Comparison of ENCODE assay signal across 15 cellular contexts in the genomic region with DNA sequence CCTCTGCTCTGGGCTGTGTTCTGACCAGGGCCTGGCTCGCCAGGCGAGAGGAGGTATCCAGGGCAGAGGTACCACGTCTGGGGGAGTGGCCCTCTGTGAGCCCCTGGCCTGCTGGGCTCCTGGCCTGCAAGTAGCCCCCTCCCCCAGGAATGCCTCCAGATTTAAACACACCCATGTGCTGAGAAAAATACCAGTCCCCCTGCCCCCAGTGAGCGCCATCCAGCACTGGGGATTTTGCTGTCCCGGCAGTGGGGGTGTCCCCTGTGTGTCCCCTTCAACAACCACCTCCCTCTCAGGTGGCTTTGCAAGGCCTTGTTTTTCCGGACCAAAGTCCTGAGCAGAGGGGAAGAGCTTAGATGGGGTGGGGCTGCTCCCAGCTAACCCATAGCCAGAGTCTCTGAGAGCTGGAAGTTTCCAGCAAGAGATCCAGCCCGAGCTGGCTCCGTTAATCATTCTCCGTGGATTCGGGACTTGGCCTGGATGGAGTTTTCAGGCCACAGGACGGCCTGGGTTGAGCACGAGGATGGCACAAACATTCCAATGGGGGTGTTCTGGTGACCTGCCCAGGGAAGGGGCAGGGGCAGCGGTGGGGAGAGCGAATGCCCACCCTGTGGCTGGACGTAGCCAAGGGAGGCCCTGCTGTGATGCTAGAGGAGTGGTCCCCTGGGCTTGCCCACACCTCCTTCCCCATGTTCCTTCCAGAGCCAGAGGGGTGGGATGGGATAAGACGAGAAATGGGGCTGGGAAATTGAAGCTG. TPM values are rescaled to one million over a fixed set of nuclear protein-coding genes. Genes with fewer than 3 reads are reported as not detected.
"Had no signal": no experiment of that assay in that cellular context is flagged by ENCODE, and none has a peak within 500 bp of the region (broad histone marks: within the 10 kb centered on the region; RNA-seq: fewer than 3 reads in every experiment).

No MANE protein-coding gene starts in this region.

- H3K9ac ChIP-seq: parathyroid adenoma had no signal

- H3K27ac ChIP-seq: brain microvascular endothelial cell, parathyroid adenoma, thoracic aorta had no signal

- H3K27me3 ChIP-seq: brain microvascular endothelial cell had no signal

- H3K4me3 ChIP-seq: thoracic aorta had no signal

- DNase-seq: activated effector memory CD4-positive, alpha-beta T cell treated with anti-CD3 and anti-CD28 coated beads, Interleukin-2, amount 50 U/mL, for 16 hours; activated T-cell treated with anti-CD3 and anti-CD28 coated beads, Interleukin-2, amount 50 U/mL, for 4 hours; amygdala; brain microvascular endothelial cell; dermis blood vessel endothelial cell; retina; stimulated activated CD4-positive, alpha-beta T cell treated with anti-CD3 and anti-CD28 coated beads, Interleukin-2, amount 100 ng/mL, for 24 hours; stimulated activated naive CD8-positive, alpha-beta T cell treated with anti-CD3 and anti-CD28 coated beads, Interleukin-15, Interleukin-2, amounts not matched to agents 100 U/mL and 50 U/mL, for 24 hours; T-helper 2 cell had no signal

- FAIRE-seq: TTC549 had no signal

- H2AFZ ChIP-seq: parathyroid adenoma had no signal

- H3K9me3 ChIP-seq: thoracic aorta had no signal

- H3K79me2 ChIP-seq: parathyroid adenoma had no signal

- H3K36me3 ChIP-seq: brain microvascular endothelial cell, thoracic aorta had no signal

- ATAC-seq: activated T-cell treated with anti-CD3 and anti-CD28 coated beads, Interleukin-2, amount 50 U/mL, for 4 hours; stimulated activated naive CD8-positive, alpha-beta T cell treated with anti-CD3 and anti-CD28 coated beads, Interleukin-15, Interleukin-2, amounts not matched to agents 100 U/mL and 50 U/mL, for 24 hours had no signal

- H3K4me1 ChIP-seq: parathyroid adenoma had no signal

RNA-seq across cellular contexts. Expression of gene PCK1, which starts 29.0 kb away (rescaled TPM):
- total RNA-seq: dermis blood vessel endothelial cell, myocyte, neural crest cell had no signal

RNA-seq across cellular contexts. Expression of gene ZBP1, which starts 30.3 kb away (rescaled TPM):
- total RNA-seq: dermis blood vessel endothelial cell, neural crest cell, urinary bladder had no signal
